In the genomic region with DNA sequence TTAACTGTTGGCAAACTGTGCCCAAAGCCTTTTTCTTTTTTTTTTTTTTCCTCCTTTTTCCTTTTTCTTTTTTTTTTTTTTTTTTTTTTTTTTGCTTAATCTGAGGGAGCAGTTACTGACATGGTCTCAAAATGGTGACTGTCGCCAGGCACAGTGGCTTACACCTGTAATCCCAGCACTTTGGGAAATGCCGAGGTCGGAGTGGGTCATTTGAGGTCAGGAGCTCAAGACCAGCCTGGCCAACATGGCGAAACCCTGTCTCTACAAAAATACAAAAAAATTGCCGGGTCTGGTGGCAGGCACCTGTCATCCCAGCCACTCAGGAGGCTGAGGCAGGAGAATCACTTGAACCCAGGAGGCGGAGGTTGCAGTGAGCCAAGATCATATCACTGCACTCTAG, we compare ENCODE assay signal across 7 cellular contexts. TPM values are rescaled to one million over a fixed set of nuclear protein-coding genes. Genes with fewer than 3 reads are reported as not detected.
DNase-seq lines count a peak whose midpoint lies in the region; ATAC-seq, FAIRE-seq and TF ChIP-seq lines count a peak whose summit lies in the region.
"Not testable (repeated sequence)": the region's sequence is repeated elsewhere in the genome, so short reads cannot be mapped to it uniquely, and the experiment has no call there.

No MANE protein-coding gene starts in this region.

- H3K9me1 ChIP-seq in K562 (ENCODE audit: control insufficient read depth, insufficient read depth, low read length): not testable (repeated sequence)

- not testable (repeated sequence) for H3K27me3 Mint-ChIP-seq in CD14-positive monocyte (ENCODE audit: low read depth in 3 of 3); dendritic cell treated with granulocyte-macrophage colony-stimulating factor and Interleukin-4, amounts not matched to agents 40 ng/mL and 50 ng/mL, for 4 days; progenitor cell of endocrine pancreas

- peak overlapping the region; percentile 79 to 96 (median 90) for H3K27ac Mint-ChIP-seq in CD14-positive monocyte
- peak overlapping the region; percentile 30 for H3K27ac Mint-ChIP-seq in dendritic cell treated with granulocyte-macrophage colony-stimulating factor and Interleukin-4, amounts not matched to agents 40 ng/mL and 50 ng/mL, for 4 days
- H3K27ac Mint-ChIP-seq in progenitor cell of endocrine pancreas: peak overlapping the region; percentile 42

- peaks cover 25% of the 10 kb centered on the region; the same call in 1 of the 2 replicates for H4K20me1 ChIP-seq in K562 (replicated peaks; ENCODE audit: control insufficient read depth, insufficient read depth, low read length)
- H4K20me1 ChIP-seq in HepG2 (ENCODE audit: insufficient read depth, low read length): peaks cover 38% of the 10 kb centered on the region

- H3K9ac ChIP-seq in K562 (ENCODE audit: insufficient read depth in 1 of 2, low read depth in 2 of 2, low read length in 2 of 2); HepG2 (ENCODE audit: insufficient read depth, low read depth, low read length): not testable (repeated sequence)

- peaks cover 20 to 32% of the 10 kb centered on the region in 2 donors for H3K36me3 Mint-ChIP-seq in CD14-positive monocyte
- peaks cover 23% of the 10 kb centered on the region for H3K36me3 Mint-ChIP-seq in dendritic cell treated with granulocyte-macrophage colony-stimulating factor and Interleukin-4, amounts not matched to agents 40 ng/mL and 50 ng/mL, for 4 days (ENCODE audit: low read depth)
- H3K36me3 Mint-ChIP-seq in progenitor cell of endocrine pancreas (ENCODE audit: insufficient read depth): not testable (repeated sequence)

- H3K4me2 ChIP-seq in K562 (ENCODE audit: insufficient read depth, low read length); HepG2 (ENCODE audit: low read depth, low read length): not testable (repeated sequence)

- H3K4me3 ChIP-seq in HEK293 (ENCODE audit: low read depth, low read length); WERI-Rb-1 (ENCODE audit: low read depth, low read length); K562; HepG2 (replicated peaks in 1 of 3; ENCODE audit: insufficient read depth in 1 of 3, low read depth in 2 of 3, low read length in 3 of 3): not testable (repeated sequence)

- peak overlapping the region in 1 of 2 donors; percentile 12 for H3K4me3 Mint-ChIP-seq in CD14-positive monocyte
- not testable (repeated sequence) for H3K4me3 Mint-ChIP-seq in dendritic cell treated with granulocyte-macrophage colony-stimulating factor and Interleukin-4, amounts not matched to agents 40 ng/mL and 50 ng/mL, for 4 days; progenitor cell of endocrine pancreas (ENCODE audit: low read depth)

- H3K79me2 ChIP-seq in K562 (ENCODE audit: control insufficient read depth, insufficient read depth, low read length) (peaks cover 82% of the 10 kb centered on the region), HepG2 (ENCODE audit: insufficient read depth, low read length) (peaks cover 89% of the 10 kb centered on the region)

- TF ChIP-seq RAD21 in K562 (CRISPR knock-in tag; conservative IDR thresholded peaks at IDR 0.05 in 1 of 2, IDR thresholded peaks at IDR 0.05 in 1 of 2); HepG2 (CRISPR knock-in tag; IDR thresholded peaks at IDR 0.05): not testable (repeated sequence)

- H3K9me3 Mint-ChIP-seq in CD14-positive monocyte; dendritic cell treated with granulocyte-macrophage colony-stimulating factor and Interleukin-4, amounts not matched to agents 40 ng/mL and 50 ng/mL, for 4 days; progenitor cell of endocrine pancreas (ENCODE audit: low read depth): not testable (repeated sequence)

- 58% methylated on average over 3 of the region's 6 CpGs for WGBS in K562 (ENCODE audit: insufficient coverage, low coverage, missing lambda C conversion rate)
- 96% methylated on average over 6 of the region's 6 CpGs for WGBS in HepG2 (ENCODE audit: low lambda C conversion rate)

- in situ Hi-C loops in K562 (cut with MboI); HepG2 (cut with HindIII; ENCODE audit: extremely low pct_ligation_motif_present, low pct_unique_long_range_greater_than_20kb): not testable (repeated sequence)

- not testable (repeated sequence) for H3K9me3 ChIP-seq in HEK293 (ENCODE audit: control insufficient read depth, insufficient read depth, low read depth, low read length); WERI-Rb-1 (ENCODE audit: severe bottlenecking); K562 (replicated peaks; ENCODE audit: control insufficient read depth, insufficient read depth, low read depth, low read length); HepG2 (ENCODE audit: low read length)

- ATAC-seq in K562, HepG2: not testable (repeated sequence)

- H3K36me3 ChIP-seq in HEK293 (ENCODE audit: control insufficient read depth in 2 of 2, insufficient read depth in 1 of 2, low read length in 2 of 2): peaks cover 0 to 10% of the 10 kb centered on the region in 2 experiments; a peak in 2 of 3 replicates
- not testable (repeated sequence) for H3K36me3 ChIP-seq in WERI-Rb-1
- peaks cover 23% of the 10 kb centered on the region for H3K36me3 ChIP-seq in K562 (ENCODE audit: control insufficient read depth, insufficient read depth, low read length)
- peaks cover 10 to 15% of the 10 kb centered on the region in 2 experiments for H3K36me3 ChIP-seq in HepG2 (replicated peaks in 1 of 2; ENCODE audit: control insufficient read depth in 1 of 2, insufficient read depth in 2 of 2, low read length in 2 of 2)

- H3K4me1 ChIP-seq in HEK293 (ENCODE audit: control insufficient read depth, insufficient read depth, low read length): not testable (repeated sequence)
- peaks cover 3 to 12% of the 10 kb centered on the region in 2 experiments; a peak in 3 of 5 replicates for H3K4me1 ChIP-seq in K562 (replicated peaks in 1 of 2; ENCODE audit: control insufficient read depth in 2 of 2, insufficient read depth in 2 of 2, low read length in 2 of 2)
- peaks cover 47% of the 10 kb centered on the region for H3K4me1 ChIP-seq in HepG2 (ENCODE audit: insufficient read depth, low read length)

- peaks cover 63% of the 10 kb centered on the region for H3K4me1 Mint-ChIP-seq in CD14-positive monocyte
- peaks cover 52% of the 10 kb centered on the region for H3K4me1 Mint-ChIP-seq in dendritic cell treated with granulocyte-macrophage colony-stimulating factor and Interleukin-4, amounts not matched to agents 40 ng/mL and 50 ng/mL, for 4 days (ENCODE audit: low read depth)
- H3K4me1 Mint-ChIP-seq in progenitor cell of endocrine pancreas (ENCODE audit: low read depth): not testable (repeated sequence)

- H3K27me3 ChIP-seq in WERI-Rb-1 (ENCODE audit: insufficient read depth, low read depth, severe bottlenecking); K562 (ENCODE audit: control insufficient read depth in 2 of 2, insufficient read depth in 2 of 2, low read length in 2 of 2); HepG2 (ENCODE audit: control insufficient read depth in 1 of 2, insufficient read depth in 2 of 2, low read length in 2 of 2): not testable (repeated sequence)

- POLR2A ChIA-PET in HEK293 (lab: Yijun Ruan, JAX): interaction anchor here (0.6 kb wide), 1 partner anchor 322 kb away, joined by 3 read pairs; no protein-coding TSS in a partner anchor
- POLR2A ChIA-PET in K562 (lab: Yijun Ruan, JAX): interaction anchor here (0.5 to 1.6 kb wide), 5 partner anchors 9 to 489 kb away, joined by 3 to 4 read pairs (median 3); no protein-coding TSS in a partner anchor
- POLR2A ChIA-PET in HepG2 (lab: Yijun Ruan, JAX): interaction anchor here (0.7 kb wide), 1 partner anchor 36 kb away, joined by 3 read pairs; no protein-coding TSS in a partner anchor

- intact Hi-C loops in CD14-positive monocyte (cut with micrococcal nuclease): loop anchor here in 1 of 2 donors (10.0 kb wide), 1 partner anchor 512 kb away; the partner anchor contains the start of gene ID1
- intact Hi-C loops in K562 (cut with micrococcal nuclease); HepG2 (cut with micrococcal nuclease; ENCODE audit: unreplicated experiment): not testable (repeated sequence)
- intact Hi-C loops in dendritic cell treated with granulocyte-macrophage colony-stimulating factor and Interleukin-4, amounts not matched to agents 40 ng/mL and 50 ng/mL, for 4 days (cut with micrococcal nuclease): loop anchor here (5.0 kb wide), 1 partner anchor 41 kb away; no protein-coding TSS in a partner anchor

- not testable (repeated sequence) for BruUV-seq in K562 (replicated peaks; lab: Mats Ljungman, UMichigan); HepG2 (replicated peaks; lab: Mats Ljungman, UMichigan)

- not testable (repeated sequence) for FAIRE-seq in K562 (lab: Jason Lieb, UNC); HepG2 (lab: Jason Lieb, UNC)

- H2AFZ ChIP-seq in K562 (ENCODE audit: low read depth, low read length); HepG2 (ENCODE audit: low read length): not testable (repeated sequence)

- not testable (repeated sequence) for TF ChIP-seq CTCF in CD14-positive monocyte (IDR thresholded peaks at IDR 0.05); HEK293 (tag by site-specific recombination; IDR thresholded peaks at IDR 0.05); WERI-Rb-1 (IDR thresholded peaks at IDR 0.05; ENCODE audit: low read depth, low read length); K562 (IDR thresholded peaks at IDR 0.05 in 2 of 3, conservative IDR thresholded peaks at IDR 0.05 in 1 of 3; ENCODE audit: insufficient read depth in 2 of 3, low read depth in 1 of 3, low read length in 3 of 3); HepG2 (CRISPR knock-in tag; IDR thresholded peaks at IDR 0.05); progenitor cell of endocrine pancreas (IDR thresholded peaks at IDR 0.05; ENCODE audit: unreplicated experiment)

- not testable (repeated sequence) for H3K27ac ChIP-seq in HEK293 (ENCODE audit: extremely low read depth, low read depth, low read length); WERI-Rb-1; K562 (ENCODE audit: extremely low read depth, low read depth, low read length); HepG2 (ENCODE audit: extremely low read length, insufficient read depth, low read length)

- not testable (repeated sequence) for DNase-seq in CD14-positive monocyte (ENCODE audit: low spot score); K562 (ENCODE audit: extremely low read depth in 1 of 4, low spot score in 3 of 4); HepG2 (ENCODE audit: low spot score); progenitor cell of endocrine pancreas (ENCODE audit: low spot score, unreplicated experiment)
- peak; percentile 31 for DNase-seq in WERI-Rb-1

- not testable (repeated sequence) for TF ChIP-seq POLR2A in K562 (conservative IDR thresholded peaks at IDR 0.05); HepG2 (IDR thresholded peaks at IDR 0.05; ENCODE audit: insufficient read depth in 1 of 2, low read depth in 2 of 2, low read length in 2 of 2)

- not testable (repeated sequence) for TF ChIP-seq EP300 in K562 (IDR thresholded peaks at IDR 0.05; ENCODE audit: low read length); HepG2 (IDR thresholded peaks at IDR 0.05; ENCODE audit: low read depth in 2 of 2, low read length in 2 of 2); HepG2 (CRISPR knock-in tag; IDR thresholded peaks at IDR 0.05; ENCODE audit: borderline replicate concordance)

- CTCF ChIA-PET in HEK293 (lab: Yijun Ruan, JAX); K562 (lab: Yijun Ruan, JAX; ENCODE audit: low intra/inter-chr PET ratio); HepG2 (lab: Yijun Ruan, JAX; ENCODE audit: low intra/inter-chr PET ratio, low total read pairs): not testable (repeated sequence)

RNA-seq across cellular contexts. Expression of gene TM9SF4, which starts 7.3 kb away (rescaled TPM):
- polyA plus RNA-seq in CD14-positive monocyte: 10 to 100 TPM; 49.7 to 78.5 TPM
- 78.5 and 135 TPM in 2 replicates for total RNA-seq in K562 (2011; cell fraction: chromatin; rRNA removed; ENCODE audit: low replicate concordance)
- total RNA-seq in K562 (2011; cell fraction: nucleolus; rRNA removed): 130 and 142 TPM in 2 replicates
- total RNA-seq in K562 (2011; cell fraction: nucleoplasm; rRNA removed): 113 and 145 TPM in 2 replicates
- 14.5 and 22.1 TPM in 2 replicates for total RNA-seq in K562 (2014; rRNA removed)
- 19.7 and 20.9 TPM in 2 replicates for total RNA-seq in K562 (2014; rRNA removed; fragmentation: Illumina TruSeq; extraction: Trizol)
- 25.6 and 29.2 TPM in 2 replicates for total RNA-seq in K562 (2015; rRNA removed; fragmentation: Illumina TruSeq; extraction: Trizol)
- total RNA-seq in K562 (2021): 35.0 and 37.9 TPM in 2 replicates
- 39.7 and 54.8 TPM in 2 replicates for polyA plus RNA-seq in K562 (2011; rRNA removed)
- 46.2 and 53.5 TPM in 2 replicates for polyA plus RNA-seq in K562 (2011; cell fraction: cytosol; rRNA removed)
- polyA plus RNA-seq in K562 (2011; cell fraction: nucleus; rRNA removed): 53.7 and 73.9 TPM in 2 replicates
- 30.7 and 40.9 TPM in 2 replicates for polyA plus RNA-seq in K562 (2012)
- 41.0 and 46.3 TPM in 2 replicates for polyA plus RNA-seq in K562 (2014; fragmentation: Illumina TruSeq; extraction: Trizol)
- polyA plus RNA-seq in K562 (2014; fragmentation: Nextera tagmentation; extraction: Ambion mirVana): 10 to 100 TPM; 15.9 to 20.2 TPM
- 26.9 and 30.2 TPM in 2 replicates for polyA plus RNA-seq in K562 (2014; rRNA removed)
- polyA minus RNA-seq in K562 (2011; rRNA and poly(A)+ RNA removed): 45.1 and 50.0 TPM in 2 replicates
- 38.8 and 51.2 TPM in 2 replicates for polyA minus RNA-seq in K562 (2011; cell fraction: cytosol; rRNA and poly(A)+ RNA removed)
- 41.9 and 70.4 TPM in 2 replicates for polyA minus RNA-seq in K562 (2011; cell fraction: nucleus; rRNA and poly(A)+ RNA removed)
- 30.3 and 53.5 TPM in 2 replicates for total RNA-seq in HepG2 (2016; rRNA removed; fragmentation: Illumina TruSeq; extraction: Trizol)
- 8.9 and 10.2 TPM in 2 replicates for total RNA-seq in HepG2 (2016; cell fraction: cytosol; rRNA removed; fragmentation: Illumina TruSeq; extraction: Trizol; ENCODE audit: low read depth)
- total RNA-seq in HepG2 (2016; cell fraction: insoluble cytoplasmic fraction; rRNA removed; fragmentation: Illumina TruSeq; extraction: Trizol): 26.6 and 52.8 TPM in 2 replicates
- total RNA-seq in HepG2 (2016; cell fraction: membrane; rRNA removed; fragmentation: Illumina TruSeq; extraction: Trizol): 16.3 and 19.5 TPM in 2 replicates
- 67.0 and 79.9 TPM in 2 replicates for total RNA-seq in HepG2 (2016; cell fraction: nucleus; rRNA removed; fragmentation: Illumina TruSeq; extraction: Trizol)
- polyA plus RNA-seq in HepG2 (2011; rRNA removed): 171 and 183 TPM in 2 replicates
- polyA plus RNA-seq in HepG2 (2011; cell fraction: cytosol; rRNA removed): 137 and 141 TPM in 2 replicates
- 138 and 162 TPM in 2 replicates for polyA plus RNA-seq in HepG2 (2011; cell fraction: nucleus; rRNA removed)
- 93.4 and 96.8 TPM in 2 replicates for polyA plus RNA-seq in HepG2 (2012)
- polyA plus RNA-seq in HepG2 (2016; cell fraction: cytosol; fragmentation: Illumina TruSeq; extraction: Trizol; ENCODE audit: low read depth): 5.9 and 6.7 TPM in 2 replicates
- polyA plus RNA-seq in HepG2 (2016; cell fraction: insoluble cytoplasmic fraction; fragmentation: Illumina TruSeq; extraction: Trizol; ENCODE audit: low read depth): 27.2 and 35.4 TPM in 2 replicates
- 15.5 and 17.0 TPM in 2 replicates for polyA plus RNA-seq in HepG2 (2016; cell fraction: membrane; fragmentation: Illumina TruSeq; extraction: Trizol; ENCODE audit: low read depth)
- 134 and 135 TPM in 2 replicates for polyA plus RNA-seq in HepG2 (2016; cell fraction: nucleus; fragmentation: Illumina TruSeq; extraction: Trizol; ENCODE audit: insufficient read depth, low read depth)
- 107 and 349 TPM in 2 replicates for polyA minus RNA-seq in HepG2 (2011; rRNA and poly(A)+ RNA removed; ENCODE audit: low replicate concordance)
- 135 and 159 TPM in 2 replicates for polyA minus RNA-seq in HepG2 (2011; cell fraction: cytosol; rRNA and poly(A)+ RNA removed)
- 88.2 and 109 TPM in 2 replicates for polyA minus RNA-seq in HepG2 (2011; cell fraction: nucleus; rRNA and poly(A)+ RNA removed)
- 88.7 and 92.9 TPM in 2 replicates for total RNA-seq in progenitor cell of endocrine pancreas

Comparison
In these comparisons a context has a peak if more than half of its experiments do, and no peak if none do; other contexts are left out.
1. H3K27ac Mint-ChIP-seq: peak in every context shown above with its lines; median percentile 90 in CD14-positive monocyte; 42 in progenitor cell of endocrine pancreas; 30 in dendritic cell treated with granulocyte-macrophage colony-stimulating factor and Interleukin-4, amounts not matched to agents 40 ng/mL and 50 ng/mL, for 4 days.